Comparison of ENCODE assay signal across 9 cellular contexts in genomic region chr20:721876-722275, GRCh38. TPM values are rescaled to one million over a fixed set of nuclear protein-coding genes. Genes with fewer than 3 reads are reported as not detected.
"Had no signal": no experiment of that assay in that cellular context is flagged by ENCODE, and none has a peak within 500 bp of the region (broad histone marks: within the 10 kb centered on the region; RNA-seq: fewer than 3 reads in every experiment).

No MANE protein-coding gene starts in this region.

- ATAC-seq: HepG2, K562 had no signal

- H3K27ac ChIP-seq: HL-60 had no signal

- H3K4me3 ChIP-seq: K562 had no signal

- DNase-seq: IMR-90, KBM-7, KG1 had no signal

RNA-seq across cellular contexts. Expression of gene SCRT2, which starts 46.3 kb away (rescaled TPM):
- total RNA-seq: HepG2, HT-29, HT1080, IMR-90 had no signal
- polyA plus RNA-seq: HepG2, IgD-negative memory B cell, IMR-90 had no signal

RNA-seq across cellular contexts. Expression of gene SLC52A3, which starts 46.4 kb away (rescaled TPM):
- total RNA-seq: HepG2, IMR-90 had no signal
- polyA plus RNA-seq: IgD-negative memory B cell, IMR-90 had no signal
